ENCODE assay signal across 1 cellular context in genomic region chr12:109652233-109652772, GRCh38.
A peak's percentile ranks its signal among the peaks of the same experiment; 100 is the strongest.
TF ChIP-seq lines count a peak whose summit lies in the region.

No MANE protein-coding gene starts in this region.

TF ChIP-seq in K562, 482 proteins besides CTCF, POLR2A, EP300 and RAD21 (continued from another document):
- TF ChIP-seq MCM7 (IDR thresholded peaks at IDR 0.05) = no peak
- TF ChIP-seq KDM1A (IDR thresholded peaks at IDR 0.05) = peak in 1 of 2 experiments; percentile 47; a peak in 2 of 4 replicates
- TF ChIP-seq ARID2 (IDR thresholded peaks at IDR 0.05) = no peak
- TF ChIP-seq HMGN3 (IDR thresholded peaks at IDR 0.05; ENCODE audit: borderline replicate concordance, extremely low read depth, insufficient read length, low read depth, low read length) = no peak
- no peak for TF ChIP-seq HMG20A (CRISPR knock-in tag; conservative IDR thresholded peaks at IDR 0.05)
- no peak for TF ChIP-seq CBX5 (IDR thresholded peaks at IDR 0.05; ENCODE audit: borderline replicate concordance, low read depth)
- no peak for TF ChIP-seq PPARD (CRISPR knock-in tag; IDR thresholded peaks at IDR 0.05)
- no peak for TF ChIP-seq HINFP (tag; conservative IDR thresholded peaks at IDR 0.05; ENCODE audit: low read depth)
- TF ChIP-seq SOX6 (IDR thresholded peaks at IDR 0.05) = no peak
- TF ChIP-seq GABPA (tag; conservative IDR thresholded peaks at IDR 0.05; ENCODE audit: low read depth) = no peak
- TF ChIP-seq ZFP91 (CRISPR knock-in tag; IDR thresholded peaks at IDR 0.05) = no peak
- no peak for TF ChIP-seq ZC3H4 (CRISPR knock-in tag; IDR thresholded peaks at IDR 0.05; ENCODE audit: borderline replicate concordance)
- TF ChIP-seq NEUROD1 (IDR thresholded peaks at IDR 0.05; ENCODE audit: borderline replicate concordance, low read depth, low read length, partially characterized antibody) = no peak
- TF ChIP-seq ADNP (tag; IDR thresholded peaks at IDR 0.05) = peak; percentile 81
- peak; percentile 81 for TF ChIP-seq RBM25 (IDR thresholded peaks at IDR 0.05; ENCODE audit: low read depth, low read length, severe bottlenecking)
